In genomic region chr10:66242885-66243284, GRCh38 we compare ENCODE assay signal across 2 cellular contexts.
TF ChIP-seq lines count a peak whose summit lies in the region.

No MANE protein-coding gene starts in this region.

TF ChIP-seq in H1, 55 proteins besides CTCF, POLR2A, EP300 and RAD21:
- TF ChIP-seq JUND (IDR thresholded peaks at IDR 0.05; ENCODE audit: low read length) = no peak
- TF ChIP-seq SIRT6 (IDR thresholded peaks at IDR 0.05; ENCODE audit: low read length) = no peak
- TF ChIP-seq POLR2AphosphoS5 (IDR thresholded peaks at IDR 0.05; ENCODE audit: low read depth, low read length) = no peak
- no peak for TF ChIP-seq E2F6 (IDR thresholded peaks at IDR 0.05)
- peak; percentile 56; the same call in 1 of the 2 replicates for TF ChIP-seq TEAD4 (IDR thresholded peaks at IDR 0.05; ENCODE audit: low read depth, low read length)
- TF ChIP-seq PHF8 (conservative IDR thresholded peaks at IDR 0.05; ENCODE audit: low read depth, low read length) = no peak

TF ChIP-seq in SK-N-SH, 30 proteins besides CTCF, POLR2A, EP300 and RAD21:
- no peak for TF ChIP-seq NFIC (IDR thresholded peaks at IDR 0.05; ENCODE audit: borderline replicate concordance)
- no peak for TF ChIP-seq USF2 (IDR thresholded peaks at IDR 0.05; ENCODE audit: borderline replicate concordance, low read depth, low read length)
- no peak for TF ChIP-seq CHD2 (IDR thresholded peaks at IDR 0.05; ENCODE audit: low read length, partially characterized antibody)
- no peak for TF ChIP-seq GATA2 (CRISPR knock-in tag; IDR thresholded peaks at IDR 0.05)
- no peak for TF ChIP-seq ZBTB33 (IDR thresholded peaks at IDR 0.05; ENCODE audit: borderline replicate concordance, low read depth)
- TF ChIP-seq REST (IDR thresholded peaks at IDR 0.05; ENCODE audit: low read depth, low read length) = no peak
- no peak for TF ChIP-seq SMC3 (IDR thresholded peaks at IDR 0.05; ENCODE audit: low read depth, low read length)
- no peak for TF ChIP-seq IRF3 (IDR thresholded peaks at IDR 0.05; ENCODE audit: low read depth, low read length)
- no peak for TF ChIP-seq PBX3 (IDR thresholded peaks at IDR 0.05)
- TF ChIP-seq RFX5 (IDR thresholded peaks at IDR 0.05; ENCODE audit: low read length) = no peak
- no peak for TF ChIP-seq FOXJ3 (CRISPR knock-in tag; IDR thresholded peaks at IDR 0.05)
- no peak for TF ChIP-seq FOXM1 (IDR thresholded peaks at IDR 0.05; ENCODE audit: low read depth)
- TF ChIP-seq EZH2phosphoT487 (IDR thresholded peaks at IDR 0.05; ENCODE audit: borderline replicate concordance, low read depth) = no peak
- no peak for TF ChIP-seq NRF1 (IDR thresholded peaks at IDR 0.05; ENCODE audit: low read depth, low read length)
- TF ChIP-seq USF1 (IDR thresholded peaks at IDR 0.05; ENCODE audit: borderline replicate concordance, low read depth) = no peak
- no peak for TF ChIP-seq JUND (IDR thresholded peaks at IDR 0.05)
